In the genomic region with DNA sequence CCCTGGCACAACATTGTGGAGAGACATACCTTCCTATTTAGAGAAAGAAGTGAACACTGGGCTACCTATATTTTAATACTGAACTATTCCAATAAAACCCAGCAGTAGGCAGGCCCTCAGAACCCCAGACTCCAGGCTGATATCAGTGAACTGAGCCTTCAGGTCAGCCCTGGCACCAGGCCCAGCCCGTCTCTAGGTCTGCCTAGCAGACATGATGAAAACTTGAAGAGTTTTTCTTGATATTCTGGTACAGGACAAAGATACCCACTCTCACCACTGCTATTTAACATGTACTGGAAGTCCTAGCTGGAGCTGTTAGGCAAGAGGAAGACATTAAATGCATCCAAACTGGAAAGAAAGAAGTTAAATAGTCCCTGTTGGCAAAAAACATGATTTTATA, we compare ENCODE assay signal across 22 cellular contexts.
DNase-seq lines count a peak whose midpoint lies in the region; ATAC-seq and TF ChIP-seq lines count a peak whose summit lies in the region.
"Had no signal": no experiment of that assay in that cellular context is flagged by ENCODE, and none has a peak within 500 bp of the region (broad histone marks: within the 10 kb centered on the region; RNA-seq: fewer than 3 reads in every experiment).

No MANE protein-coding gene starts in this region.

- ATAC-seq in Right ventricle myocardium inferior (no peak), left ventricle myocardium superior (peak; percentile 84)
- ATAC-seq: A549; CD8-positive, alpha-beta T cell; GM23338; HCT116 had no signal

- H3K27me3 ChIP-seq in BE2C (no peaks in the 10 kb centered on the region), prostate gland (replicated peaks; ENCODE audit: insufficient read depth) (no peaks in the 10 kb centered on the region)
- H3K27me3 ChIP-seq: BLaER1 had no signal

- intact Hi-C loops in Right ventricle myocardium inferior (cut with DNase I) (no loop called here), cardiac septum (cut with DNase I) (no loop called here), left ventricle myocardium superior (cut with micrococcal nuclease) (no loop called here), prostate gland (cut with DNase I) (no loop called here)

- TF ChIP-seq CTCF in BE2C (IDR thresholded peaks at IDR 0.05; ENCODE audit: low read depth, low read length) (no peak), choroid plexus epithelial cell (conservative IDR thresholded peaks at IDR 0.05; ENCODE audit: low read depth, low read length) (no peak), prostate gland (IDR thresholded peaks at IDR 0.05) (no peak)

- H3K27ac ChIP-seq in prostate gland, result no peak overlapping the region
- H3K27ac ChIP-seq: A549, BLaER1, C4-2B had no signal

- H3K36me3 ChIP-seq in BE2C (no peaks in the 10 kb centered on the region), prostate gland (no peaks in the 10 kb centered on the region)
- H3K36me3 ChIP-seq: BLaER1 had no signal

- 84% methylated on average over 1 of the region's 1 CpG for WGBS in prostate gland

- DNase-seq in Right ventricle myocardium inferior (ENCODE audit: missing footprints) (peak; percentile 65), cardiac septum (ENCODE audit: low spot score) (no peak), BE2C (peak; percentile 22), choroid plexus epithelial cell (ENCODE audit: low read depth) (peak; percentile 11), left ventricle myocardium superior (peak; percentile 73), NCI-H69 (lab: John Stamatoyannopoulos, UW) (no peak), prostate gland (ENCODE audit: low spot score) (no peak), NK-92 (lab: John Stamatoyannopoulos, UW; ENCODE audit: unreplicated experiment) (no peak)
- DNase-seq: 8988T; ACHN; Caco-2; CD4-positive, CD25-positive, alpha-beta regulatory T cell; CD8-positive, alpha-beta T cell; DMS53; DMS79 treated with DMSO at 0.1 percent for 48 hours; GF-D8; H9 had no signal

- H3K4me1 ChIP-seq in BE2C (no peaks in the 10 kb centered on the region), prostate gland (replicated peaks) (no peaks in the 10 kb centered on the region)
- H3K4me1 ChIP-seq: A549, BLaER1, Caco-2 had no signal

- no peaks in the 10 kb centered on the region for H3K9me3 ChIP-seq in BE2C
- H3K9me3 ChIP-seq in prostate gland, result no peaks in the 10 kb centered on the region
- H3K9me3 ChIP-seq: A549, BLaER1 had no signal

- H3K4me3 ChIP-seq in BE2C (ENCODE audit: low read depth, low read length), result no peak overlapping the region
- no peak overlapping the region for H3K4me3 ChIP-seq in choroid plexus epithelial cell (ENCODE audit: low read depth, low read length)
- H3K4me3 ChIP-seq in prostate gland, result no peak overlapping the region
- H3K4me3 ChIP-seq: A549, BLaER1, GM23338 had no signal

- TF ChIP-seq POLR2A in prostate gland (IDR thresholded peaks at IDR 0.05), result no peak

Comparison
In these comparisons a context has a peak if more than half of its experiments do, and no peak if none do; other contexts are left out.
1. DNase-seq: peak in Right ventricle myocardium inferior (single experiment), BE2C (single experiment), choroid plexus epithelial cell (single experiment) and left ventricle myocardium superior (single experiment); none in cardiac septum (single experiment), NCI-H69 (single experiment), prostate gland (single experiment) and NK-92 (single experiment).